ENCODE assay signal across 2 cellular contexts in the genomic region with DNA sequence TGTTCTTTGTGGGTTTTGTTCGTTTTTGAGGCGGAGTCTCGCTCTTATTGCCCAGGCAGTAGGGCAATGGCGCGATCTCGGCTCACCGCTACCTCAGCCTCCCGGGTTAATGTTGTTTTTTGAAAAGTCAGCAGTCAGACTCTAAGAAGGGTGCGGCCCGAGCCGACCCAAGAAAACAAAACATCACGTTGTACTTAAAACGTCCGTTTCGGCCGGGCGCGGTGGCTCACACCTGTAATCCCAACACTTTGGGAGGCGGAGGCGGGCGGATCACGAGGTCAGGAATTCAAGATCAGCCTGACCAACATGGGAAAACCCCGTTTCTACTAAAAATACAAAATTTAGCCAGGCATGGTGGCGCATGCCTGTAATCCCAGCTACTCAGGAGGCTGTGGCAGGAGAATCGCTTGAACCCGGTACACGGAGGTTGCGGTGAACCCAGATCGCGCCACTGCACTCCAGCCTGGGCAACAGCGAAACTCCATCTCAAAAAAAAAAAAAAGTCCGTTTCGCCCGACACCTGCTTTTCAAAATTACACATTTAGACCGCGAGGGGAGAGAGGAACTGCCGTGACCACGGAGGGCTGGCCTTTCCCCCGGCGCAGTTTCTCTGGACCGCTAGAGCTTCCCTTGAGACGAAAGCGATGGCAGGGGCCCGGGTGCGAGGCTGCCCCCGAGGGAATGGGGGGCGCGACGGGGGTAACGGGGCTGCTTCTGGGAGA.
TF ChIP-seq lines count a peak whose summit lies in the region.

No MANE protein-coding gene starts in this region.

TF ChIP-seq in GM12891, 5 proteins besides CTCF, POLR2A, EP300 and RAD21:
- TF ChIP-seq TAF1 (IDR thresholded peaks at IDR 0.05; ENCODE audit: low read depth, low read length) (no peak), POLR2AphosphoS5 (IDR thresholded peaks at IDR 0.05; ENCODE audit: low read depth, low read length) (0 out of 2 replicates have a peak, but pooled peaks have one; percentile 15), SPI1 (IDR thresholded peaks at IDR 0.05; ENCODE audit: low read depth, low read length) (peak; percentile 81), POU2F2 (IDR thresholded peaks at IDR 0.05; ENCODE audit: low read depth, low read length) (no peak)

TF ChIP-seq in H1, 55 proteins besides CTCF, POLR2A, EP300 and RAD21:
- peak; percentile 31 for TF ChIP-seq EZH2 (IDR thresholded peaks at IDR 0.05; ENCODE audit: low read depth, low read length, severe bottlenecking)
- no peak for TF ChIP-seq SP2 (IDR thresholded peaks at IDR 0.05; ENCODE audit: low read length)
- TF ChIP-seq POU5F1 (IDR thresholded peaks at IDR 0.05; ENCODE audit: low read depth, low read length): no peak
- no peak for TF ChIP-seq ZNF274 (IDR thresholded peaks at IDR 0.05; ENCODE audit: borderline replicate concordance, extremely low read depth, low read length)
- TF ChIP-seq, protein P1, sequence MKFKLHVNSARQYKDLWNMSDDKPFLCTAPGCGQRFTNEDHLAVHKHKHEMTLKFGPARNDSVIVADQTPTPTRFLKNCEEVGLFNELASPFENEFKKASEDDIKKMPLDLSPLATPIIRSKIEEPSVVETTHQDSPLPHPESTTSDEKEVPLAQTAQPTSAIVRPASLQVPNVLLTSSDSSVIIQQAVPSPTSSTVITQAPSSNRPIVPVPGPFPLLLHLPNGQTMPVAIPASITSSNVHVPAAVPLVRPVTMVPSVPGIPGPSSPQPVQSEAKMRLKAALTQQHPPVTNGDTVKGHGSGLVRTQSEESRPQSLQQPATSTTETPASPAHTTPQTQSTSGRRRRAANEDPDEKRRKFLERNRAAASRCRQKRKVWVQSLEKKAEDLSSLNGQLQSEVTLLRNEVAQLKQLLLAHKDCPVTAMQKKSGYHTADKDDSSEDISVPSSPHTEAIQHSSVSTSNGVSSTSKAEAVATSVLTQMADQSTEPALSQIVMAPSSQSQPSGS (IDR thresholded peaks at IDR 0.05; ENCODE audit: low read length): no peak
- no peak for TF ChIP-seq RXRA (IDR thresholded peaks at IDR 0.05; ENCODE audit: insufficient read depth, low read depth, low read length)
- no peak for TF ChIP-seq RNF2 (IDR thresholded peaks at IDR 0.05; ENCODE audit: borderline replicate concordance, low read depth, low read length, missing control alignments, poor library complexity, severe bottlenecking)
- TF ChIP-seq JUN (IDR thresholded peaks at IDR 0.05; ENCODE audit: low read depth, low read length): no peak
- peak; percentile 57; the same call in 1 of the 2 replicates for TF ChIP-seq TAF1 (IDR thresholded peaks at IDR 0.05; ENCODE audit: low read depth, low read length)
- peak; percentile 64 for TF ChIP-seq SAP30 (IDR thresholded peaks at IDR 0.05; ENCODE audit: insufficient read depth, insufficient replicate concordance, low read length)
- no peak for TF ChIP-seq GABPA (IDR thresholded peaks at IDR 0.05; ENCODE audit: borderline replicate concordance, insufficient read depth, low read length)
- TF ChIP-seq ASH2L (IDR thresholded peaks at IDR 0.05; ENCODE audit: low read length): peak; percentile 55
- TF ChIP-seq RBBP5 (IDR thresholded peaks at IDR 0.05; ENCODE audit: borderline replicate concordance, low read depth, low read length): peak; percentile 34; the same call in 1 of the 2 replicates
- TF ChIP-seq, protein P2, sequence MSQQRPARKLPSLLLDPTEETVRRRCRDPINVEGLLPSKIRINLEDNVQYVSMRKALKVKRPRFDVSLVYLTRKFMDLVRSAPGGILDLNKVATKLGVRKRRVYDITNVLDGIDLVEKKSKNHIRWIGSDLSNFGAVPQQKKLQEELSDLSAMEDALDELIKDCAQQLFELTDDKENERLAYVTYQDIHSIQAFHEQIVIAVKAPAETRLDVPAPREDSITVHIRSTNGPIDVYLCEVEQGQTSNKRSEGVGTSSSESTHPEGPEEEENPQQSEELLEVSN (IDR thresholded peaks at IDR 0.05): no peak
- no peak for TF ChIP-seq KDM1A (IDR thresholded peaks at IDR 0.05; ENCODE audit: borderline replicate concordance, low read length)
- 0 out of 4 replicates have a peak, but pooled peaks of 1 of the 2 experiments have one; percentile 12 for TF ChIP-seq SIN3A (conservative IDR thresholded peaks at IDR 0.05 in 1 of 2, IDR thresholded peaks at IDR 0.05 in 1 of 2; ENCODE audit: low read depth in 1 of 2, low read length in 2 of 2)
- TF ChIP-seq SIX5 (IDR thresholded peaks at IDR 0.05; ENCODE audit: low read depth, low read length): no peak
- no peak for TF ChIP-seq TEAD4 (IDR thresholded peaks at IDR 0.05; ENCODE audit: low read depth, low read length)
- no peak for TF ChIP-seq JUND (IDR thresholded peaks at IDR 0.05; ENCODE audit: low read length)
- 0 out of 2 replicates have a peak, but pooled peaks have one; percentile 26 for TF ChIP-seq SUZ12 (IDR thresholded peaks at IDR 0.05; ENCODE audit: low read length)
- no peak for TF ChIP-seq HDAC6 (IDR thresholded peaks at IDR 0.05; ENCODE audit: low read depth, low read length)
- 0 out of 2 replicates have a peak, but pooled peaks have one; percentile 38 for TF ChIP-seq YY1 (IDR thresholded peaks at IDR 0.05; ENCODE audit: low read depth, low read length)
TF ChIP-seq in H1: peak in this region for 8.
